12 cellular contexts compared by ENCODE assay signal in the genomic region with DNA sequence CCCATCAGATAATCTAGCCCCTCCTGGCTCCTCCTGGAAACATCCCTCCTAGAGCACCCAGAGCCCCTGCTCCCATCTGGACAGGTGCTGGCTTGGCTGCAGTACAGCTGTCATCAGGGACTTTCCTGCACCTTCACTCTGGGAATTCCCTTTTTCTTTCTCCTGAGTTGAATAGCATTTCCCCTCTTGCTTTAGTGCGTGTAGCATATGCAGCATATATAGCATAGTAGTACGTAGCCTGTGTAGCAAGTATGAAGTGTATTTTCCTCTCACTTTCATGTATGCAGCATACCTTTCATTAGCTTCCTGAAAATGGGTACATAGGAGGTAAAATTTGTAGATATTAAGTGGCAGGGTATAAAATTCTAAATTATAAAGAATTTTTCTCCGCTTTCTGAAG.
DNase-seq lines count a peak whose midpoint lies in the region; ATAC-seq lines count a peak whose summit lies in the region.
"Had no signal": no experiment of that assay in that cellular context is flagged by ENCODE, and none has a peak within 500 bp of the region (broad histone marks: within the 10 kb centered on the region; RNA-seq: fewer than 3 reads in every experiment).

No MANE protein-coding gene starts in this region.

- H3K4me3 Mint-ChIP-seq in activated naive CD4-positive, alpha-beta T cell treated with anti-CD3 and anti-CD28 coated beads, Interleukin-2, amount 50 U/mL, for 24 hours, result peak overlapping the region; percentile 43
- H3K4me3 Mint-ChIP-seq in activated naive CD4-positive, alpha-beta T cell treated with anti-CD3 and anti-CD28 coated beads, Interleukin-2, amount 10 ng/mL, durations not matched to agents 7 days and 5 days, result no peak overlapping the region
- peak overlapping the region; percentile 44 to 46 for H3K4me3 Mint-ChIP-seq in stimulated activated naive CD8-positive, alpha-beta T cell treated with anti-CD3 and anti-CD28 coated beads, Interleukin-15, amount 100 ng/mL, for 72 hours

- H3K27me3 Mint-ChIP-seq in activated naive CD4-positive, alpha-beta T cell treated with anti-CD3 and anti-CD28 coated beads, Interleukin-2, amount 50 U/mL, for 24 hours, result no peaks in the 10 kb centered on the region
- no peaks in the 10 kb centered on the region for H3K27me3 Mint-ChIP-seq in activated naive CD4-positive, alpha-beta T cell treated with anti-CD3 and anti-CD28 coated beads, Interleukin-2, amount 10 ng/mL, durations not matched to agents 7 days and 5 days
- H3K27me3 Mint-ChIP-seq in stimulated activated naive CD8-positive, alpha-beta T cell treated with anti-CD3 and anti-CD28 coated beads, Interleukin-15, amount 100 ng/mL, for 72 hours, result no peaks in the 10 kb centered on the region

- CTCF ChIA-PET in activated naive CD4-positive, alpha-beta T cell treated with anti-CD3 and anti-CD28 coated beads, Interleukin-2, amount 10 ng/mL, durations not matched to agents 7 days and 5 days (lab: Charles Lee), result interaction anchor here (1.4 kb wide), 1 partner anchor 470 kb away, joined by 3 read pairs; no protein-coding TSS in a partner anchor

- 0 out of 2 replicates have a peak, but pooled peaks cover 7% of the 10 kb centered on the region for H3K36me3 ChIP-seq in SJCRH30

- H3K4me1 Mint-ChIP-seq in activated naive CD4-positive, alpha-beta T cell treated with anti-CD3 and anti-CD28 coated beads, Interleukin-2, amount 50 U/mL, for 24 hours, result peaks cover 32% of the 10 kb centered on the region
- H3K4me1 Mint-ChIP-seq in activated naive CD4-positive, alpha-beta T cell treated with anti-CD3 and anti-CD28 coated beads, Interleukin-2, amount 10 ng/mL, durations not matched to agents 7 days and 5 days, result no peaks in the 10 kb centered on the region
- peaks cover 36% of the 10 kb centered on the region for H3K4me1 Mint-ChIP-seq in stimulated activated naive CD8-positive, alpha-beta T cell treated with anti-CD3 and anti-CD28 coated beads, Interleukin-15, amount 100 ng/mL, for 72 hours

- H3K27me3 ChIP-seq in SJCRH30, result no peaks in the 10 kb centered on the region
- H3K27me3 ChIP-seq: right lobe of liver had no signal

- peak overlapping the region; percentile 98 for H3K27ac Mint-ChIP-seq in activated naive CD4-positive, alpha-beta T cell treated with anti-CD3 and anti-CD28 coated beads, Interleukin-2, amount 50 U/mL, for 24 hours
- no peak overlapping the region for H3K27ac Mint-ChIP-seq in activated naive CD4-positive, alpha-beta T cell treated with anti-CD3 and anti-CD28 coated beads, Interleukin-2, amount 10 ng/mL, durations not matched to agents 7 days and 5 days
- H3K27ac Mint-ChIP-seq in stimulated activated naive CD8-positive, alpha-beta T cell treated with anti-CD3 and anti-CD28 coated beads, Interleukin-15, amount 100 ng/mL, for 72 hours, result peak overlapping the region; percentile 60 to 90

- H3K9me3 ChIP-seq in SJCRH30 (replicated peaks), result no peaks in the 10 kb centered on the region
- H3K9me3 ChIP-seq: right lobe of liver had no signal

- H3K9me3 Mint-ChIP-seq in activated naive CD4-positive, alpha-beta T cell treated with anti-CD3 and anti-CD28 coated beads, Interleukin-2, amount 50 U/mL, for 24 hours, result no peaks in the 10 kb centered on the region
- H3K9me3 Mint-ChIP-seq in activated naive CD4-positive, alpha-beta T cell treated with anti-CD3 and anti-CD28 coated beads, Interleukin-2, amount 10 ng/mL, durations not matched to agents 7 days and 5 days, result no peaks in the 10 kb centered on the region
- H3K9me3 Mint-ChIP-seq in stimulated activated naive CD8-positive, alpha-beta T cell treated with anti-CD3 and anti-CD28 coated beads, Interleukin-15, amount 100 ng/mL, for 72 hours, result no peaks in the 10 kb centered on the region

- no peaks in the 10 kb centered on the region for H3K4me1 ChIP-seq in SJCRH30
- H3K4me1 ChIP-seq: right lobe of liver had no signal

- H3K36me3 Mint-ChIP-seq in activated naive CD4-positive, alpha-beta T cell treated with anti-CD3 and anti-CD28 coated beads, Interleukin-2, amount 50 U/mL, for 24 hours, result peaks cover 15% of the 10 kb centered on the region
- H3K36me3 Mint-ChIP-seq in activated naive CD4-positive, alpha-beta T cell treated with anti-CD3 and anti-CD28 coated beads, Interleukin-2, amount 10 ng/mL, durations not matched to agents 7 days and 5 days, result peaks cover 45% of the 10 kb centered on the region

- H3K27ac ChIP-seq in SJCRH30, result no peak overlapping the region
- H3K27ac ChIP-seq: coronary artery, HL-60, right lobe of liver had no signal

- no peak for DNase-seq in activated naive CD4-positive, alpha-beta T cell treated with anti-CD3 and anti-CD28 coated beads, Interleukin-2, amount 10 ng/mL, durations not matched to agents 7 days and 5 days
- DNase-seq in stimulated activated naive CD8-positive, alpha-beta T cell treated with anti-CD3 and anti-CD28 coated beads, Interleukin-15, amount 100 ng/mL, for 72 hours, result peak in 1 of 2 donors; percentile 20
- DNase-seq in SJCRH30, result no peak
- no peak for DNase-seq in H4 (ENCODE audit: low spot score)
- no peak for DNase-seq in activated CD4-positive, alpha-beta T cell treated with anti-CD3 and anti-CD28 coated beads for 48 hours
- DNase-seq: NCI-H748 treated with DMSO at 0.1 percent for 48 hours, right lobe of liver had no signal

- no peak overlapping the region for H3K4me3 ChIP-seq in SJCRH30
- H3K4me3 ChIP-seq: coronary artery, right lobe of liver had no signal

- ATAC-seq in HG02610 (IDR thresholded peaks at IDR 0.05; ENCODE audit: unreplicated experiment), result peak; percentile 99
- ATAC-seq in HG03575 (IDR thresholded peaks at IDR 0.05; ENCODE audit: extremely low read depth, insufficient number of reproducible peaks, low FRiP score, unreplicated experiment), result peak; percentile 94
- ATAC-seq in stimulated activated naive CD8-positive, alpha-beta T cell treated with anti-CD3 and anti-CD28 coated beads, Interleukin-15, amount 100 ng/mL, for 72 hours, result peak; percentile 94
